9 cellular contexts compared by ENCODE assay signal in the genomic region with DNA sequence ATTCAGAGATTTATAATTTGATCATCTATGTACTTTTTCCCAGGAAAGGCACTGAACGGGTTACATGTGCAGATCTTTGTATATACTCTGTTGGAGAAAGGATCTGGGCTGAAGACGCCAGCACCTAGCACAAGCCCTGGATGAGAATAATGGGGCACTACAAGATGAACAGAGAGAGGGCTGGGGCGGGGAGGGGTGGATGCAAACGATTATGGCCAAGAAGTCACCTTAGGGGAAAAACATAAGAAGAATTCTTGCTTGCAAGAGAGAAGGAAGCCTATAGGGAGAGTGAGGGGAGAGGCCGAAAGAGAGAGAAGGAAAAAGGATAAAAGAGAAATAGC. TPM values are rescaled to one million over a fixed set of nuclear protein-coding genes. Genes with fewer than 3 reads are reported as not detected.
DNase-seq lines count a peak whose midpoint lies in the region; ATAC-seq, FAIRE-seq and TF ChIP-seq lines count a peak whose summit lies in the region.
"Had no signal": no experiment of that assay in that cellular context is flagged by ENCODE, and none has a peak within 500 bp of the region (broad histone marks: within the 10 kb centered on the region; RNA-seq: fewer than 3 reads in every experiment).

No MANE protein-coding gene starts in this region.

- peak overlapping the region; percentile 2 to 75 for H3K27ac Mint-ChIP-seq in activated naive CD4-positive, alpha-beta T cell treated with anti-CD3 and anti-CD28 coated beads, Interleukin-2, amount 50 U/mL, for 72 hours

- ATAC-seq in SK-N-SH treated with all-trans-retinoic acid at 6 μM for 48 hours = no peak
- ATAC-seq in activated naive CD4-positive, alpha-beta T cell treated with anti-CD3 and anti-CD28 coated beads, Interleukin-2, amount 50 U/mL, for 72 hours = no peak
- no peak for ATAC-seq in HG03095 (IDR thresholded peaks at IDR 0.05; ENCODE audit: unreplicated experiment)

- no peak for TF ChIP-seq CTCF in SK-N-SH (IDR thresholded peaks at IDR 0.05)
- TF ChIP-seq CTCF in keratinocyte (optimal IDR thresholded peaks at IDR 0.05 in 1 of 3, IDR thresholded peaks at IDR 0.05 in 1 of 3, conservative IDR thresholded peaks at IDR 0.05 in 1 of 3; ENCODE audit: extremely low read depth in 1 of 3, insufficient read depth in 2 of 3, low read length in 3 of 3) = no peak

- H3K9me2 ChIP-seq in SK-N-SH = no peaks in the 10 kb centered on the region

- no peaks in the 10 kb centered on the region for H3K9me1 ChIP-seq in keratinocyte (ENCODE audit: control insufficient read depth, extremely low read depth, insufficient read depth, low read length)

- POLR2A ChIA-PET in SK-N-SH (lab: Yijun Ruan, JAX) = no interaction called here

- H3K9ac ChIP-seq in SK-N-SH (no peak overlapping the region), keratinocyte (ENCODE audit: control insufficient read depth, extremely low read depth, insufficient read depth, low read length) (peak overlapping the region; percentile 74)

- H3K36me3 ChIP-seq in SK-N-SH (replicated peaks in 1 of 2; ENCODE audit: control insufficient read depth in 1 of 2, insufficient read depth in 2 of 2, low read length in 1 of 2) = no peaks in the 10 kb centered on the region
- H3K36me3 ChIP-seq in keratinocyte (ENCODE audit: control insufficient read depth in 2 of 2, extremely low read depth in 1 of 2, insufficient read depth in 2 of 2, low read length in 2 of 2) = no peaks in the 10 kb centered on the region

- H3K4me1 ChIP-seq in SK-N-SH (ENCODE audit: control insufficient read depth in 1 of 2, insufficient read depth in 2 of 2, low read depth in 1 of 2, low read length in 1 of 2) (peaks cover 0 to 2% of the 10 kb centered on the region in 2 experiments; a peak in 1 of 4 replicates), keratinocyte (ENCODE audit: control insufficient read depth, extremely low read depth, insufficient read depth, low read length) (peaks cover 3% of the 10 kb centered on the region)

- H2AFZ ChIP-seq in SK-N-SH (ENCODE audit: low read depth) (peak overlapping the region; percentile 83; the same call in 1 of the 2 replicates), keratinocyte (ENCODE audit: control insufficient read depth, low read length) (peak overlapping the region; percentile 83)

- no peaks in the 10 kb centered on the region for H3K9me3 ChIP-seq in SK-N-SH
- no peaks in the 10 kb centered on the region for H3K9me3 ChIP-seq in keratinocyte (ENCODE audit: control insufficient read depth, low read depth, low read length)

- no peaks in the 10 kb centered on the region for H3K36me3 Mint-ChIP-seq in activated naive CD4-positive, alpha-beta T cell treated with anti-CD3 and anti-CD28 coated beads, Interleukin-2, amount 50 U/mL, for 72 hours

- H3K4me2 ChIP-seq in SK-N-SH (peak overlapping the region; percentile 87), keratinocyte (ENCODE audit: control insufficient read depth, extremely low read depth, insufficient read depth, low read depth, low read length) (peak overlapping the region; percentile 45)

- no peak overlapping the region for H3K27ac ChIP-seq in SK-N-SH (ENCODE audit: low read depth in 2 of 2, low read length in 1 of 2)
- no peak overlapping the region for H3K27ac ChIP-seq in keratinocyte (ENCODE audit: control insufficient read depth, insufficient read depth, low read length)
- peak overlapping the region; percentile 38 for H3K27ac ChIP-seq in temporal lobe (ENCODE audit: low read depth, low read length)

- H3K4me3 ChIP-seq in SK-N-SH (ENCODE audit: low read depth in 2 of 2, low read length in 1 of 2) (peak overlapping the region in 1 of 2 experiments; percentile 68; a peak in 1 of 4 replicates), keratinocyte (ENCODE audit: control insufficient read depth in 2 of 3, extremely low read depth in 1 of 3, insufficient read depth in 2 of 3, low read depth in 1 of 3, low read length in 3 of 3) (peak overlapping the region; percentile 66 to 77 (median 69))

- H3F3A ChIP-seq in SK-N-SH (replicated peaks; ENCODE audit: insufficient read depth) = peaks cover 14% of the 10 kb centered on the region

- TF ChIP-seq RAD21 in SK-N-SH (IDR thresholded peaks at IDR 0.05; ENCODE audit: low read length) = no peak

- CTCF ChIA-PET in SK-N-SH (lab: Yijun Ruan, JAX) = interaction anchor here (1.6 to 1.7 kb wide), 2 partner anchors 57 to 177 kb away, joined by 6 to 7 read pairs; no protein-coding TSS in a partner anchor

- no peaks in the 10 kb centered on the region for H3K9me3 Mint-ChIP-seq in activated naive CD4-positive, alpha-beta T cell treated with anti-CD3 and anti-CD28 coated beads, Interleukin-2, amount 50 U/mL, for 72 hours

- WGBS in SK-N-SH (ENCODE audit: low lambda C conversion rate) = 63% methylated on average over 5 of the region's 5 CpGs

- no peaks in the 10 kb centered on the region for H4K20me1 ChIP-seq in SK-N-SH (ENCODE audit: insufficient read depth)
- no peaks in the 10 kb centered on the region for H4K20me1 ChIP-seq in keratinocyte (ENCODE audit: control insufficient read depth, extremely low read depth, insufficient read depth, low read length)

- FAIRE-seq in keratinocyte (lab: Jason Lieb, UNC) = no peak

- H3K27me3 ChIP-seq in SK-N-SH (ENCODE audit: insufficient read depth) (no peaks in the 10 kb centered on the region), keratinocyte (ENCODE audit: control insufficient read depth, extremely low read depth, insufficient read depth, low read length) (peaks cover 22% of the 10 kb centered on the region)

- H3K79me2 ChIP-seq in SK-N-SH (ENCODE audit: insufficient read depth) (no peaks in the 10 kb centered on the region), keratinocyte (ENCODE audit: control insufficient read depth, insufficient read depth, low read length) (no peaks in the 10 kb centered on the region)

- DNase-seq in SK-N-SH = no peak
- no peak for DNase-seq in activated naive CD4-positive, alpha-beta T cell treated with anti-CD3 and anti-CD28 coated beads, Interleukin-2, amount 50 U/mL, for 72 hours (ENCODE audit: low spot score in 2 of 2)
- no peak for DNase-seq in keratinocyte (ENCODE audit: low read depth, low spot score)
- no peak for DNase-seq in NOMO-1 treated with DMSO at 0.1 percent for 48 hours (lab: John Stamatoyannopoulos, UW; ENCODE audit: unreplicated experiment)
- no peak for DNase-seq in NCI-H1092 treated with DMSO at 0.1 percent for 48 hours (lab: John Stamatoyannopoulos, UW)

- TF ChIP-seq EP300 in SK-N-SH (IDR thresholded peaks at IDR 0.05; ENCODE audit: borderline replicate concordance in 1 of 2, low read depth in 1 of 2, low read length in 1 of 2) = no peak

- dilution Hi-C loops in keratinocyte (cut with MboI; ENCODE audit: extremely low pct_ligation_motif_present, low sequenced_read_pairs) = no loop called here

TF ChIP-seq in SK-N-SH, 30 proteins besides CTCF, POLR2A, EP300 and RAD21 (continues in another document):
- no peak for TF ChIP-seq IRF3 (IDR thresholded peaks at IDR 0.05; ENCODE audit: low read depth, low read length)
- no peak for TF ChIP-seq TEAD4 (IDR thresholded peaks at IDR 0.05; ENCODE audit: borderline replicate concordance, insufficient read depth)
- TF ChIP-seq RFX5 (IDR thresholded peaks at IDR 0.05; ENCODE audit: low read length) = no peak

TF ChIP-seq in SK-N-SH treated with all-trans-retinoic acid at 6 μM for 48 hours, 23 proteins besides CTCF, POLR2A, EP300 and RAD21 (continues in another document):
- TF ChIP-seq, protein P1, sequence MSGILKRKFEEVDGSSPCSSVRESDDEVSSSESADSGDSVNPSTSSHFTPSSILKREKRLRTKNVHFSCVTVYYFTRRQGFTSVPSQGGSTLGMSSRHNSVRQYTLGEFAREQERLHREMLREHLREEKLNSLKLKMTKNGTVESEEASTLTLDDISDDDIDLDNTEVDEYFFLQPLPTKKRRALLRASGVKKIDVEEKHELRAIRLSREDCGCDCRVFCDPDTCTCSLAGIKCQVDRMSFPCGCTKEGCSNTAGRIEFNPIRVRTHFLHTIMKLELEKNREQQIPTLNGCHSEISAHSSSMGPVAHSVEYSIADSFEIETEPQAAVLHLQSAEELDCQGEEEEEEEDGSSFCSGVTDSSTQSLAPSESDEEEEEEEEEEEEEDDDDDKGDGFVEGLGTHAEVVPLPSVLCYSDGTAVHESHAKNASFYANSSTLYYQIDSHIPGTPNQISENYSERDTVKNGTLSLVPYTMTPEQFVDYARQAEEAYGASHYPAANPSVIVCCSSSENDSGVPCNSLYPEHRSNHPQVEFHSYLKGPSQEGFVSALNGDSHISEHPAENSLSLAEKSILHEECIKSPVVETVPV (CRISPR knock-in tag; IDR thresholded peaks at IDR 0.05) = no peak
- no peak for TF ChIP-seq BACH2 (CRISPR knock-in tag; IDR thresholded peaks at IDR 0.05; ENCODE audit: borderline replicate concordance)
- TF ChIP-seq OSR1 (CRISPR knock-in tag; IDR thresholded peaks at IDR 0.05) = no peak
- TF ChIP-seq ZNF70 (CRISPR knock-in tag; IDR thresholded peaks at IDR 0.05) = no peak
- TF ChIP-seq GLIS3 (CRISPR knock-in tag; IDR thresholded peaks at IDR 0.05) = no peak
- no peak for TF ChIP-seq ZFP3 (CRISPR knock-in tag; IDR thresholded peaks at IDR 0.05)
- TF ChIP-seq, protein P2, sequence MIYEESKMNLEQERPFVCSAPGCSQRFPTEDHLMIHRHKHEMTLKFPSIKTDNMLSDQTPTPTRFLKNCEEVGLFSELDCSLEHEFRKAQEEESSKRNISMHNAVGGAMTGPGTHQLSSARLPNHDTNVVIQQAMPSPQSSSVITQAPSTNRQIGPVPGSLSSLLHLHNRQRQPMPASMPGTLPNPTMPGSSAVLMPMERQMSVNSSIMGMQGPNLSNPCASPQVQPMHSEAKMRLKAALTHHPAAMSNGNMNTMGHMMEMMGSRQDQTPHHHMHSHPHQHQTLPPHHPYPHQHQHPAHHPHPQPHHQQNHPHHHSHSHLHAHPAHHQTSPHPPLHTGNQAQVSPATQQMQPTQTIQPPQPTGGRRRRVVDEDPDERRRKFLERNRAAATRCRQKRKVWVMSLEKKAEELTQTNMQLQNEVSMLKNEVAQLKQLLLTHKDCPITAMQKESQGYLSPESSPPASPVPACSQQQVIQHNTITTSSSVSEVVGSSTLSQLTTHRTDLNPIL (CRISPR knock-in tag; IDR thresholded peaks at IDR 0.05; ENCODE audit: low read depth) = no peak
- TF ChIP-seq RARB (CRISPR knock-in tag; IDR thresholded peaks at IDR 0.05) = no peak
- no peak for TF ChIP-seq CSDC2 (CRISPR knock-in tag; IDR thresholded peaks at IDR 0.05)
- TF ChIP-seq ARNTL (CRISPR knock-in tag; IDR thresholded peaks at IDR 0.05; ENCODE audit: borderline replicate concordance, low read depth) = no peak

RNA-seq across cellular contexts. Expression of gene ANTXRL, which starts 2.9 kb away (rescaled TPM):
- polyA plus RNA-seq in SK-N-SH (2012; rRNA removed) (not detected in 2 replicates), keratinocyte (not detected in 3 replicates)
- not detected in 2 replicates for polyA plus RNA-seq in SK-N-SH (2012; cell fraction: cytosol; rRNA removed)
- 0.02 TPM in 1 of 2 replicates, not detected in the other for polyA plus RNA-seq in SK-N-SH (2012; cell fraction: nucleus; rRNA removed)
- total RNA-seq in activated naive CD4-positive, alpha-beta T cell treated with anti-CD3 and anti-CD28 coated beads, Interleukin-2, amount 50 U/mL, for 72 hours = not detected
- not detected for polyA plus RNA-seq in keratinocyte (2011; ENCODE audit: low read depth)
- polyA plus RNA-seq in keratinocyte (2011; cell fraction: cytosol; rRNA removed) = not detected in 2 replicates
- polyA plus RNA-seq in keratinocyte (2011; cell fraction: nucleus; rRNA removed) = not detected in 2 replicates
- polyA plus RNA-seq in keratinocyte (2012; ENCODE audit: low replicate concordance) = not detected in 2 replicates
- polyA minus RNA-seq in keratinocyte = not detected in 3 replicates
- polyA minus RNA-seq in keratinocyte (2011; cell fraction: cytosol; rRNA and poly(A)+ RNA removed) = not detected
- not detected in 2 replicates for polyA minus RNA-seq in keratinocyte (2011; cell fraction: nucleus; rRNA and poly(A)+ RNA removed)
- total RNA-seq in temporal lobe = not detected
- total RNA-seq: renal cortical epithelial cell had no signal
